ENCODE assay signal across 22 cellular contexts in the genomic region with DNA sequence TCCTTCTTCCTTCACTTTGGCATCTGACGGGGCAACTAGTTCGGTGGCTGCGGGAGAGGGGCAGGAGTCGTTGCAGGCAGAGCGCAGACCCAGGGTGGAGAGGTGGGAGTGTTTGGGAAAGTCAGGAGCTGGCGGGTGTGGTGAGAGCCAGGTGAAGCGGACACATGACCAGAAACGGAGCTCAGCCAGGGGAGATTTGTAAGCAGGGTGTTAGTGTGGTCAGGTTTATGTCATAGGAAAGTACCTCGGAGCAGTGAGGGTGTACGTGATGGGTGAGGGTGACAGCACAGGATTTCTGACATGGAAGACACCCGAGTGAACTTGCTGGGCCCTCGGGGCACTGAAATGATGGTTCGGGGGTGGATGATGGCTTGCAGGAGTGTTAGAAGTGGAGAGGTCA.
DNase-seq lines count a peak whose midpoint lies in the region; ATAC-seq, FAIRE-seq and TF ChIP-seq lines count a peak whose summit lies in the region.
"Had no signal": no experiment of that assay in that cellular context is flagged by ENCODE, and none has a peak within 500 bp of the region (broad histone marks: within the 10 kb centered on the region; RNA-seq: fewer than 3 reads in every experiment).

No MANE protein-coding gene starts in this region.

- TF ChIP-seq CTCF in H9 (conservative IDR thresholded peaks at IDR 0.05) = no peak
- TF ChIP-seq CTCF in kidney (IDR thresholded peaks at IDR 0.05; ENCODE audit: borderline replicate concordance, extremely low read depth, insufficient read depth) = no peak
- TF ChIP-seq CTCF in smooth muscle cell (IDR thresholded peaks at IDR 0.05; ENCODE audit: borderline replicate concordance, insufficient read depth, poor library complexity, severe bottlenecking) = no peak
- TF ChIP-seq CTCF in body of pancreas (IDR thresholded peaks at IDR 0.05) = no peak

- H3K4me1 ChIP-seq in H9 (ENCODE audit: insufficient read depth, low read length) = no peaks in the 10 kb centered on the region
- peaks cover 4% of the 10 kb centered on the region in 2 donors for H3K4me1 ChIP-seq in kidney (ENCODE audit: control insufficient read depth in 1 of 2, insufficient read depth in 1 of 2, low read depth in 1 of 2, low read length in 2 of 2)
- peaks cover 8% of the 10 kb centered on the region for H3K4me1 ChIP-seq in smooth muscle cell (ENCODE audit: low read depth)
- peaks cover 37% of the 10 kb centered on the region for H3K4me1 ChIP-seq in body of pancreas

- H3K79me2 ChIP-seq in H9 (ENCODE audit: insufficient read depth, low read length) (no peaks in the 10 kb centered on the region), smooth muscle cell (ENCODE audit: low read depth) (no peaks in the 10 kb centered on the region)

- no peak overlapping the region for H2BK12ac ChIP-seq in H9 (ENCODE audit: insufficient read length, low read depth, low read length)

- H3K79me1 ChIP-seq in H9 (ENCODE audit: insufficient read depth, low read depth, low read length, poor library complexity, severe bottlenecking) = no peaks in the 10 kb centered on the region

- H3K27me3 Mint-ChIP-seq in H9 (ENCODE audit: low read depth) = no peaks in the 10 kb centered on the region

- no peak overlapping the region for H3K56ac ChIP-seq in H9 (ENCODE audit: insufficient read length, low read depth, low read length)

- H3K27me3 ChIP-seq in H9 (ENCODE audit: insufficient read depth, low read length) (no peaks in the 10 kb centered on the region), smooth muscle cell (ENCODE audit: low read depth) (no peaks in the 10 kb centered on the region), body of pancreas (no peaks in the 10 kb centered on the region)

- H3K27ac ChIP-seq in H9 (ENCODE audit: insufficient read length, low read depth, low read length) = no peak overlapping the region
- H3K27ac ChIP-seq in kidney (ENCODE audit: low read depth in 2 of 2, low read length in 2 of 2) = peak overlapping the region in 1 of 2 donors; percentile 22
- H3K27ac ChIP-seq in smooth muscle cell (ENCODE audit: low read depth) = peak overlapping the region; percentile 42
- H3K27ac ChIP-seq in body of pancreas = peak overlapping the region in 1 of 4 donors; percentile 74
- H3K27ac ChIP-seq: HL-60, KMS-11 had no signal

- H2BK20ac ChIP-seq in H9 (ENCODE audit: low read depth, low read length, poor library complexity, severe bottlenecking) = no peak overlapping the region

- H4K5ac ChIP-seq in H9 (ENCODE audit: insufficient read length, low read depth, low read length) = no peak overlapping the region

- H3K4me3 Mint-ChIP-seq in H9 = no peak overlapping the region
- H3K4me3 Mint-ChIP-seq: CD14-positive monocyte; HFFc6; T-helper 1 cell treated with Interleukin-12 subunit alpha and Interleukin-12 subunit beta and Interleukin-4 antibody, amounts not matched to agents 30 μg/mL and 1 μg/mL, for 36 hours had no signal

- no peak overlapping the region for H2BK5ac ChIP-seq in H9 (ENCODE audit: insufficient read length, low read length)

- intact Hi-C loops in kidney (cut with DNase I) = no loop called here
- intact Hi-C loops in body of pancreas (cut with DNase I) = no loop called here

- H4K20me1 ChIP-seq in H9 (ENCODE audit: control insufficient read depth, insufficient read depth, insufficient read length) (no peaks in the 10 kb centered on the region), smooth muscle cell (ENCODE audit: low read depth) (no peaks in the 10 kb centered on the region)

- H3K14ac ChIP-seq in H9 (ENCODE audit: insufficient read depth, low read length) = no peak overlapping the region

- no peak overlapping the region for H4K8ac ChIP-seq in H9 (replicated peaks; ENCODE audit: insufficient read length, low read depth, low read length)

- H3K4me3 ChIP-seq in kidney (ENCODE audit: low read length in 2 of 2) (no peak overlapping the region), smooth muscle cell (no peak overlapping the region), body of pancreas (no peak overlapping the region)

- H3K4me2 ChIP-seq in H9 (ENCODE audit: insufficient read depth, insufficient read length, low read length) (no peak overlapping the region), smooth muscle cell (no peak overlapping the region)
- H3K4me2 ChIP-seq: KMS-11 had no signal

- no peak overlapping the region for H4K91ac ChIP-seq in H9 (ENCODE audit: insufficient read length, low read depth, low read length)

- H3K27ac Mint-ChIP-seq in H9 = peak overlapping the region in 2 of 3 experiments; percentile 11 to 66; a peak in 3 of 7 replicates
- H3K27ac Mint-ChIP-seq: CD14-positive monocyte; HFFc6; T-helper 1 cell treated with Interleukin-12 subunit alpha and Interleukin-12 subunit beta and Interleukin-4 antibody, amounts not matched to agents 30 μg/mL and 1 μg/mL, for 36 hours had no signal

- peaks cover 11% of the 10 kb centered on the region for H3F3A ChIP-seq in smooth muscle cell (ENCODE audit: low read depth)

- no peak overlapping the region for H3K23ac ChIP-seq in H9 (ENCODE audit: insufficient read length, low read depth, low read length)

- H2BK15ac ChIP-seq in H9 (ENCODE audit: low read depth, low read length) = no peak overlapping the region

- H3K23me2 ChIP-seq in H9 (ENCODE audit: insufficient read length, low read depth, low read length, poor library complexity, severe bottlenecking) = no peaks in the 10 kb centered on the region

- no peak overlapping the region for H2BK120ac ChIP-seq in H9 (ENCODE audit: low read depth, low read length, poor library complexity, severe bottlenecking)

- H3K4ac ChIP-seq in H9 (ENCODE audit: low read depth, low read length) = no peak overlapping the region

- peaks cover 0 to 8% (median 4%) of the 10 kb centered on the region in 3 experiments; a peak in 4 of 7 replicates for H3K36me3 Mint-ChIP-seq in H9 (ENCODE audit: insufficient read depth in 1 of 3, low read depth in 3 of 3)
- H3K36me3 Mint-ChIP-seq: CD14-positive monocyte had no signal

- H3T11ph ChIP-seq in H9 (ENCODE audit: low read length) = no peak overlapping the region

- H3K36me3 ChIP-seq in kidney (ENCODE audit: control insufficient read depth in 1 of 2, insufficient read depth in 2 of 2, low read length in 2 of 2) = peaks cover 13 to 53% of the 10 kb centered on the region in 2 donors
- H3K36me3 ChIP-seq in smooth muscle cell (ENCODE audit: low read depth) = no peaks in the 10 kb centered on the region
- no peaks in the 10 kb centered on the region for H3K36me3 ChIP-seq in body of pancreas (replicated peaks in 1 of 2; ENCODE audit: insufficient read depth in 1 of 2, low read depth in 2 of 2)

- peaks cover 51 to 54% of the 10 kb centered on the region in 2 experiments for H3K4me1 Mint-ChIP-seq in H9
- H3K4me1 Mint-ChIP-seq: CD14-positive monocyte had no signal

- no peaks in the 10 kb centered on the region for H3K9me3 ChIP-seq in H9 (ENCODE audit: control insufficient read depth, low read depth, low read length)
- H3K9me3 ChIP-seq in kidney (ENCODE audit: control insufficient read depth in 1 of 2, low read length in 2 of 2) = no peaks in the 10 kb centered on the region
- H3K9me3 ChIP-seq in smooth muscle cell (replicated peaks; ENCODE audit: low read depth) = no peaks in the 10 kb centered on the region
- H3K9me3 ChIP-seq in body of pancreas = no peaks in the 10 kb centered on the region

- no CpG with 5 or more reads among the region's 13 CpGs for WGBS in H9 (ENCODE audit: extremely low coverage, insufficient read length, low lambda C conversion rate)
- WGBS in smooth muscle cell (ENCODE audit: low lambda C conversion rate) = 67% methylated on average over 13 of the region's 13 CpGs
- 72 to 77% methylated on average over 13 of the region's 13 CpGs for WGBS in body of pancreas, 2 donors

- no peak overlapping the region for H2AK5ac ChIP-seq in H9 (ENCODE audit: insufficient read length, low read length)

- TF ChIP-seq POLR2A in GM12892 (IDR thresholded peaks at IDR 0.05; ENCODE audit: low read depth, low read length) (no peak), body of pancreas (IDR thresholded peaks at IDR 0.05) (no peak)

- FAIRE-seq in GM12892 (lab: Jason Lieb, UNC) (peak; percentile 46), kidney (lab: Jason Lieb, UNC) (no peak)
- FAIRE-seq: GM19239, H54 had no signal

- no peaks in the 10 kb centered on the region for H3K9me3 Mint-ChIP-seq in H9
- H3K9me3 Mint-ChIP-seq: CD14-positive monocyte; HFFc6; T-helper 1 cell treated with Interleukin-12 subunit alpha and Interleukin-12 subunit beta and Interleukin-4 antibody, amounts not matched to agents 30 μg/mL and 1 μg/mL, for 36 hours had no signal

- H3K18ac ChIP-seq in H9 (ENCODE audit: insufficient read length, low read depth, low read length) = no peak overlapping the region

- no peak for ATAC-seq in stimulated activated naive CD8-positive, alpha-beta T cell treated with anti-CD3 and anti-CD28 coated beads, Interleukin-15, Interleukin-2, amounts not matched to agents 100 U/mL and 50 U/mL, for 24 hours
- ATAC-seq in body of pancreas = no peak

- no peak overlapping the region for H3K9ac ChIP-seq in H9 (ENCODE audit: extremely low read depth, insufficient read length, low read length)
- no peak overlapping the region for H3K9ac ChIP-seq in kidney (ENCODE audit: low read length in 2 of 2)
- H3K9ac ChIP-seq in smooth muscle cell (ENCODE audit: low read depth) = no peak overlapping the region
- H3K9ac ChIP-seq: KMS-11 had no signal

- H2AFZ ChIP-seq in H9 (ENCODE audit: low read length) = no peak overlapping the region
- H2AFZ ChIP-seq in smooth muscle cell (ENCODE audit: low read depth) = no peak overlapping the region

- DNase-seq in GM12892 (ENCODE audit: insufficient read length) (no peak), H9 (no peak), kidney (peak; percentile 44), smooth muscle cell (lab: John Stamatoyannopoulos, UW; ENCODE audit: unreplicated experiment) (no peak), activated gamma-delta T cell treated with Interleukin-2 at 50 U/mL for 16 hours (no peak), body of pancreas (no peak), AG08396 (ENCODE audit: low spot score) (no peak)
- DNase-seq in stimulated activated naive CD8-positive, alpha-beta T cell treated with anti-CD3 and anti-CD28 coated beads, Interleukin-15, Interleukin-2, amounts not matched to agents 100 U/mL and 50 U/mL, for 24 hours = no peak
- DNase-seq: DMS 273 treated with DMSO at 0.1 percent for 48 hours, DND-41, HFFc6, MV-4-11, NCI-H187 treated with DMSO at 0.1 percent for 48 hours, NCI-H2227 treated with DMSO at 0.1 percent for 48 hours, NCI-H510A treated with DMSO at 0.1 percent for 48 hours, RPMI8226 had no signal
